Comparison of ENCODE assay signal across 11 cellular contexts in the genomic region with DNA sequence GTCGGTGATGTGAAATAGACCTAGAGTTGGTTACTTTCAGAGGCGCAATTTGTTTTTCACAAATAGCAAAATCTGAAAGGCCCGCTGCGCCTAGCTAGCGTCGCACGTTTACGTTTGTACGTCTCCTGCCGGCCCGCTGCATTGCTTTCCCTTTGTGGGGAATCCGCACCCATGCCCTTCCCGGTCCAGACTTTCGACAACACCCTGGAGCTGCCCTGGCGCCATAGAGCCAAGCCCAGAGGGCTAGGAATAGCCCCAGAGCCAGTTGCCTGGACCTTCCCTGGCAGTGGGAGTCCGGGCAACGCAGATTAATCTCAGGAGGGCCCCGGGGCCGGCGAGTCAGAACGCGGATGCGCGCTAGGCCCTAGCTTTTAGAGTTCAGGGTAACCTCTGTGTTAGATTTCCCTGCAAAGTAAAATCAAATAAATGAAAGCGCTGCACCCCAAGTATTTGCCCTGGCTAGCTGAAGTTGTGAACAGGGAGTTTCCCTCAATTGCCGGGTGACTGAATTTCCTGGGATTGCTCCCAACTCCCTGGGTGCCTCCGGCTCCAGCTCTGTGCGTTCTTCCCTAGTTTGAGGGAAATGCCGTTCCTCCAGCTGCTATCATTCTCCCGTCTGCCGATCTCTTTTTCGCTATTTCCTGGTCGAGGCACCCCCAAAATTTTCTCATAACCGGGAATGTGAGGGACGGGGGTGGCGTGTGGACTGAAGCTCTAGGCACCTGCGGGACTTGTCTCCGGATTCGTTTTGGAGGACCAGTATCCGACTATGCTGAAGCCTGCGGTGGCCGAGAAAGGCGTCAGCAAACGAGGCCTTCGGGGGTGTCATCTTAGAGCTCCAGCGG. TPM values are rescaled to one million over a fixed set of nuclear protein-coding genes. Genes with fewer than 3 reads are reported as not detected.
DNase-seq lines count a peak whose midpoint lies in the region; ATAC-seq and TF ChIP-seq lines count a peak whose summit lies in the region.
"Had no signal": no experiment of that assay in that cellular context is flagged by ENCODE, and none has a peak within 500 bp of the region (broad histone marks: within the 10 kb centered on the region; RNA-seq: fewer than 3 reads in every experiment).

No MANE protein-coding gene starts in this region.

- TF ChIP-seq POLR2A in breast epithelium (IDR thresholded peaks at IDR 0.05): no peak

- no peak overlapping the region for H2BK5ac ChIP-seq in mesenchymal stem cell (ENCODE audit: low read depth, low read length, poor library complexity, severe bottlenecking)

- DNase-seq in breast epithelium (ENCODE audit: low spot score in 2 of 2): no peak
- DNase-seq in MCF 10A (ENCODE audit: unreplicated experiment): no peak
- no peak for DNase-seq in activated T-helper 2 cell treated with anti-CD3 and anti-CD28 coated beads, Interferon-gamma antibody, Interleukin-2, Interleukin-4, amounts not matched to agents 10 μg/mL and 5 μg/mL and 100 μg/mL, durations not matched to agents 14 hours and 24 hours and 36 hours (ENCODE audit: low spot score)
- no peak for DNase-seq in mesenchymal stem cell
- no peak for DNase-seq in thoracic aorta (ENCODE audit: low spot score)
- DNase-seq in COR-L47 (lab: John Stamatoyannopoulos, UW): no peak
- DNase-seq: NCI-H1048 had no signal

- H4K91ac ChIP-seq in mesenchymal stem cell (ENCODE audit: low read length): no peak overlapping the region

- no peak overlapping the region for H3K18ac ChIP-seq in mesenchymal stem cell (ENCODE audit: low read depth in 1 of 2, low read length in 2 of 2)

- no peak overlapping the region for H3K4me2 ChIP-seq in mesenchymal stem cell (ENCODE audit: low read length, poor library complexity, severe bottlenecking)

- no peaks in the 10 kb centered on the region for H3K36me3 ChIP-seq in breast epithelium
- peaks cover 0 to 6% of the 10 kb centered on the region in 2 experiments for H3K36me3 ChIP-seq in mesenchymal stem cell (ENCODE audit: control insufficient read depth in 1 of 2, insufficient read depth in 2 of 2, low read depth in 1 of 2, low read length in 2 of 2)
- no peaks in the 10 kb centered on the region for H3K36me3 ChIP-seq in thoracic aorta
- H3K36me3 ChIP-seq: gastroesophageal sphincter, neutrophil had no signal

- peak overlapping the region; percentile 82 for H3K9ac ChIP-seq in mesenchymal stem cell (ENCODE audit: low read length)

- no peak for TF ChIP-seq CTCF in breast epithelium (IDR thresholded peaks at IDR 0.05)
- TF ChIP-seq CTCF in MCF 10A (IDR thresholded peaks at IDR 0.05; ENCODE audit: unreplicated experiment): no peak
- no peak for TF ChIP-seq CTCF in thoracic aorta (IDR thresholded peaks at IDR 0.05)

- no peak overlapping the region for H2BK12ac ChIP-seq in mesenchymal stem cell (ENCODE audit: low read length in 2 of 2)

- POLR2A ChIA-PET in MCF 10A (lab: Yijun Ruan, JAX): no interaction called here

- H3K36me3 Mint-ChIP-seq in MCF 10A (ENCODE audit: insufficient read depth, unreplicated experiment): no peaks in the 10 kb centered on the region
- H3K36me3 Mint-ChIP-seq in activated T-helper 2 cell treated with anti-CD3 and anti-CD28 coated beads, Interferon-gamma antibody, Interleukin-2, Interleukin-4, amounts not matched to agents 10 μg/mL and 5 μg/mL and 100 μg/mL, durations not matched to agents 14 hours and 24 hours and 36 hours (ENCODE audit: low read depth): peaks cover 3% of the 10 kb centered on the region

- WGBS in mesenchymal stem cell: 1% methylated on average over 45 of the region's 46 CpGs

- no peak overlapping the region for H2AK5ac ChIP-seq in mesenchymal stem cell (ENCODE audit: low read length, severe bottlenecking)

- H2AFZ ChIP-seq in mesenchymal stem cell (ENCODE audit: low read depth, low read length): no peak overlapping the region

- intact Hi-C loops in breast epithelium (cut with DNase I; ENCODE audit: low total_unique reads) (no loop called here), MCF 10A (cut with micrococcal nuclease) (no loop called here)
- intact Hi-C loops in activated T-helper 2 cell treated with anti-CD3 and anti-CD28 coated beads, Interferon-gamma antibody, Interleukin-2, Interleukin-4, amounts not matched to agents 10 μg/mL and 5 μg/mL and 100 μg/mL, durations not matched to agents 14 hours and 24 hours and 36 hours (cut with micrococcal nuclease): loop anchor here (2.0 kb wide), 1 partner anchor 14 kb away; no protein-coding TSS in a partner anchor

- H3K27ac ChIP-seq in breast epithelium (no peak overlapping the region), mesenchymal stem cell (ENCODE audit: low read length, poor library complexity, severe bottlenecking) (no peak overlapping the region), thoracic aorta (no peak overlapping the region)
- H3K27ac ChIP-seq: gastroesophageal sphincter, neutrophil had no signal

- no peak overlapping the region for H3K23ac ChIP-seq in mesenchymal stem cell (ENCODE audit: low read length in 2 of 2)

- no peak overlapping the region for H3K4ac ChIP-seq in mesenchymal stem cell (ENCODE audit: low read depth in 1 of 2, low read length in 2 of 2)

- H3K4me3 ChIP-seq in breast epithelium: peak overlapping the region; percentile 52 to 63 (median 58)
- peak overlapping the region in 1 of 2 experiments; percentile 81 for H3K4me3 ChIP-seq in mesenchymal stem cell (ENCODE audit: insufficient read depth in 1 of 2, low read depth in 1 of 2, low read length in 2 of 2)
- H3K4me3 ChIP-seq in thoracic aorta: peak overlapping the region; percentile 9

- no peak overlapping the region for H2BK15ac ChIP-seq in mesenchymal stem cell (ENCODE audit: low read depth, poor library complexity, severe bottlenecking)

- H3K4me1 Mint-ChIP-seq in MCF 10A (ENCODE audit: insufficient read depth, unreplicated experiment): no peaks in the 10 kb centered on the region
- peaks cover 2% of the 10 kb centered on the region for H3K4me1 Mint-ChIP-seq in activated T-helper 2 cell treated with anti-CD3 and anti-CD28 coated beads, Interferon-gamma antibody, Interleukin-2, Interleukin-4, amounts not matched to agents 10 μg/mL and 5 μg/mL and 100 μg/mL, durations not matched to agents 14 hours and 24 hours and 36 hours (ENCODE audit: low read depth)

- H3K9me3 Mint-ChIP-seq in MCF 10A (ENCODE audit: unreplicated experiment): no peaks in the 10 kb centered on the region
- H3K9me3 Mint-ChIP-seq in activated T-helper 2 cell treated with anti-CD3 and anti-CD28 coated beads, Interferon-gamma antibody, Interleukin-2, Interleukin-4, amounts not matched to agents 10 μg/mL and 5 μg/mL and 100 μg/mL, durations not matched to agents 14 hours and 24 hours and 36 hours: no peaks in the 10 kb centered on the region

- no peak overlapping the region for H3K14ac ChIP-seq in mesenchymal stem cell (ENCODE audit: low read length in 2 of 2)

- no peak overlapping the region for H3K4me3 Mint-ChIP-seq in MCF 10A (ENCODE audit: unreplicated experiment)
- no peak overlapping the region for H3K4me3 Mint-ChIP-seq in activated T-helper 2 cell treated with anti-CD3 and anti-CD28 coated beads, Interferon-gamma antibody, Interleukin-2, Interleukin-4, amounts not matched to agents 10 μg/mL and 5 μg/mL and 100 μg/mL, durations not matched to agents 14 hours and 24 hours and 36 hours (ENCODE audit: low read depth)

- H3K27me3 Mint-ChIP-seq in MCF 10A (ENCODE audit: insufficient read depth, unreplicated experiment): peaks cover 2% of the 10 kb centered on the region
- peaks cover 81% of the 10 kb centered on the region for H3K27me3 Mint-ChIP-seq in activated T-helper 2 cell treated with anti-CD3 and anti-CD28 coated beads, Interferon-gamma antibody, Interleukin-2, Interleukin-4, amounts not matched to agents 10 μg/mL and 5 μg/mL and 100 μg/mL, durations not matched to agents 14 hours and 24 hours and 36 hours (ENCODE audit: low read depth)

- H3K27me3 ChIP-seq in breast epithelium: peaks cover 2 to 95% of the 10 kb centered on the region in 2 donors
- H3K27me3 ChIP-seq in mesenchymal stem cell (ENCODE audit: control insufficient read depth in 1 of 2, insufficient read depth in 1 of 2, low read length in 2 of 2): peaks cover 0 to 92% of the 10 kb centered on the region in 2 experiments
- peaks cover 34% of the 10 kb centered on the region for H3K27me3 ChIP-seq in thoracic aorta (replicated peaks; ENCODE audit: insufficient read depth)

- H2BK120ac ChIP-seq in mesenchymal stem cell (ENCODE audit: low read depth, low read length): no peak overlapping the region

- CTCF ChIA-PET in MCF 10A (lab: Yijun Ruan, JAX): interaction anchor here (1.0 to 2.3 kb wide), 3 partner anchors 15 to 627 kb away, joined by 3 to 9 read pairs (median 3); no protein-coding TSS in a partner anchor

- no peaks in the 10 kb centered on the region for H3K79me1 ChIP-seq in mesenchymal stem cell (replicated peaks; ENCODE audit: low read length, poor library complexity, severe bottlenecking)

- no peak overlapping the region for H3K27ac Mint-ChIP-seq in MCF 10A (ENCODE audit: low read depth, unreplicated experiment)
- peak overlapping the region; percentile 62 for H3K27ac Mint-ChIP-seq in activated T-helper 2 cell treated with anti-CD3 and anti-CD28 coated beads, Interferon-gamma antibody, Interleukin-2, Interleukin-4, amounts not matched to agents 10 μg/mL and 5 μg/mL and 100 μg/mL, durations not matched to agents 14 hours and 24 hours and 36 hours

- no peak for ATAC-seq in thoracic aorta (ENCODE audit: insufficient number of reproducible peaks, low FRiP score, low read depth)
- ATAC-seq in HG03342 (IDR thresholded peaks at IDR 0.05; ENCODE audit: unreplicated experiment): no peak
- no peak for ATAC-seq in HG03354 (IDR thresholded peaks at IDR 0.05; ENCODE audit: poor library complexity, severe bottlenecking, unreplicated experiment)

- BruUV-seq in MCF 10A (replicated peaks; lab: Mats Ljungman, UMichigan): no TSS peak

- H3K4me1 ChIP-seq in breast epithelium (peaks cover 0 to 5% of the 10 kb centered on the region in 2 donors), mesenchymal stem cell (ENCODE audit: control insufficient read depth, insufficient read depth, low read depth, low read length) (peaks cover 22% of the 10 kb centered on the region), thoracic aorta (ENCODE audit: control insufficient read depth in 1 of 2, low read depth in 2 of 2) (peaks cover 20 to 34% of the 10 kb centered on the region in 2 donors)

- H4K8ac ChIP-seq in mesenchymal stem cell (ENCODE audit: low read length): no peak overlapping the region

- H3K9me3 ChIP-seq in breast epithelium (no peaks in the 10 kb centered on the region), mesenchymal stem cell (ENCODE audit: control insufficient read depth, low read length) (no peaks in the 10 kb centered on the region), thoracic aorta (no peaks in the 10 kb centered on the region)
- H3K9me3 ChIP-seq: gastroesophageal sphincter, neutrophil had no signal

RNA-seq across cellular contexts. Expression of a gene that starts 1.2 kb away (rescaled TPM):
- 1 to 10 TPM in 2 of 3 donors, under 1 TPM in 1; 0.29 to 6.4 (median 1.6) TPM for total RNA-seq in breast epithelium
- not detected in 2 replicates for total RNA-seq in MCF 10A (2022)
- not detected in 2 replicates for total RNA-seq in activated T-helper 2 cell treated with anti-CD3 and anti-CD28 coated beads, Interferon-gamma antibody, Interleukin-2, Interleukin-4, amounts not matched to agents 10 μg/mL and 5 μg/mL and 100 μg/mL, durations not matched to agents 14 hours and 24 hours and 36 hours
- polyA plus RNA-seq in mesenchymal stem cell (2013, experiment 1 of 2): not detected
- not detected for polyA plus RNA-seq in mesenchymal stem cell (2013, experiment 2 of 2)
- not detected for total RNA-seq in thoracic aorta
